9 cellular contexts compared by ENCODE assay signal in genomic region chr3:186967686-186968085, GRCh38. TPM values are rescaled to one million over a fixed set of nuclear protein-coding genes. Genes with fewer than 3 reads are reported as not detected.
DNase-seq lines count a peak whose midpoint lies in the region; ATAC-seq and TF ChIP-seq lines count a peak whose summit lies in the region.
"Had no signal": no experiment of that assay in that cellular context is flagged by ENCODE, and none has a peak within 500 bp of the region (broad histone marks: within the 10 kb centered on the region; RNA-seq: fewer than 3 reads in every experiment).

No MANE protein-coding gene starts in this region.

- no peak for DNase-seq in activated naive CD4-positive, alpha-beta T cell treated with Interleukin-2 at 50 U/mL for 16 hours
- DNase-seq in left lung = no peak
- DNase-seq in upper lobe of right lung = no peak
- no peak for DNase-seq in posterior vena cava (ENCODE audit: low spot score)
- no peak for DNase-seq in type B pancreatic cell (ENCODE audit: extremely low spot score, unreplicated experiment)
- DNase-seq: NCI-H2171 treated with DMSO at 0.1 percent for 48 hours had no signal

- peaks cover 0 to 42% of the 10 kb centered on the region in 2 donors for H3K4me1 ChIP-seq in left lung
- peaks cover 23% of the 10 kb centered on the region for H3K4me1 ChIP-seq in upper lobe of right lung

- H3K36me3 ChIP-seq in left lung (peaks cover 0 to 45% of the 10 kb centered on the region in 2 donors), upper lobe of right lung (peaks cover 19% of the 10 kb centered on the region)

- TF ChIP-seq CTCF in left lung (IDR thresholded peaks at IDR 0.05) (no peak), upper lobe of right lung (IDR thresholded peaks at IDR 0.05) (no peak), type B pancreatic cell (conservative IDR thresholded peaks at IDR 0.05) (no peak)

- H3K4me1 Mint-ChIP-seq in activated naive CD4-positive, alpha-beta T cell treated with anti-CD3 and anti-CD28 coated beads, Interleukin-2, amount 50 U/mL, for 24 hours = peaks cover 53% of the 10 kb centered on the region
- peaks cover 27% of the 10 kb centered on the region for H3K4me1 Mint-ChIP-seq in activated naive CD8-positive, alpha-beta T cell (ENCODE audit: low read depth)
- no peaks in the 10 kb centered on the region for H3K4me1 Mint-ChIP-seq in type B pancreatic cell (ENCODE audit: unreplicated experiment)

- no peaks in the 10 kb centered on the region for H3K27me3 ChIP-seq in left lung
- no peaks in the 10 kb centered on the region for H3K27me3 ChIP-seq in upper lobe of right lung

- peak; percentile 13 for ATAC-seq in left lung
- peak; percentile 45 for ATAC-seq in upper lobe of right lung
- ATAC-seq in GM21447 (IDR thresholded peaks at IDR 0.05; ENCODE audit: unreplicated experiment) = no peak

- intact Hi-C loops in left lung (cut with DNase I) = no loop called here
- intact Hi-C loops in upper lobe of right lung (cut with DNase I) = no loop called here
- intact Hi-C loops in posterior vena cava (cut with DNase I) = no loop called here

- H3K27ac Mint-ChIP-seq in activated naive CD4-positive, alpha-beta T cell treated with anti-CD3 and anti-CD28 coated beads, Interleukin-2, amount 50 U/mL, for 24 hours = peak overlapping the region; percentile 65
- H3K27ac Mint-ChIP-seq in activated naive CD8-positive, alpha-beta T cell = peak overlapping the region; percentile 61
- H3K27ac Mint-ChIP-seq in type B pancreatic cell = no peak overlapping the region

- H3K9me3 ChIP-seq in left lung = no peaks in the 10 kb centered on the region
- H3K9me3 ChIP-seq in upper lobe of right lung = no peaks in the 10 kb centered on the region

- peaks cover 13% of the 10 kb centered on the region for H3K36me3 Mint-ChIP-seq in activated naive CD4-positive, alpha-beta T cell treated with anti-CD3 and anti-CD28 coated beads, Interleukin-2, amount 50 U/mL, for 24 hours
- peaks cover 15% of the 10 kb centered on the region for H3K36me3 Mint-ChIP-seq in activated naive CD8-positive, alpha-beta T cell
- peaks cover 11% of the 10 kb centered on the region for H3K36me3 Mint-ChIP-seq in type B pancreatic cell

- no peak overlapping the region for H3K4me3 Mint-ChIP-seq in activated naive CD4-positive, alpha-beta T cell treated with anti-CD3 and anti-CD28 coated beads, Interleukin-2, amount 50 U/mL, for 24 hours
- no peak overlapping the region for H3K4me3 Mint-ChIP-seq in activated naive CD8-positive, alpha-beta T cell
- H3K4me3 Mint-ChIP-seq in type B pancreatic cell = no peak overlapping the region

- H3K9me3 Mint-ChIP-seq in activated naive CD4-positive, alpha-beta T cell treated with anti-CD3 and anti-CD28 coated beads, Interleukin-2, amount 50 U/mL, for 24 hours = no peaks in the 10 kb centered on the region
- no peaks in the 10 kb centered on the region for H3K9me3 Mint-ChIP-seq in activated naive CD8-positive, alpha-beta T cell (ENCODE audit: low read depth)
- no peaks in the 10 kb centered on the region for H3K9me3 Mint-ChIP-seq in type B pancreatic cell

- H3K4me3 ChIP-seq in left lung (no peak overlapping the region), upper lobe of right lung (no peak overlapping the region)

- H3K27me3 Mint-ChIP-seq in activated naive CD4-positive, alpha-beta T cell treated with anti-CD3 and anti-CD28 coated beads, Interleukin-2, amount 50 U/mL, for 24 hours = no peaks in the 10 kb centered on the region
- no peaks in the 10 kb centered on the region for H3K27me3 Mint-ChIP-seq in activated naive CD8-positive, alpha-beta T cell
- H3K27me3 Mint-ChIP-seq in type B pancreatic cell = no peaks in the 10 kb centered on the region

- H3K27ac ChIP-seq in left lung (peak overlapping the region; percentile 13 to 48), upper lobe of right lung (no peak overlapping the region)

RNA-seq across cellular contexts. Expression of gene ST6GAL1, which starts 37.4 kb away (rescaled TPM):
- total RNA-seq in left lung (100 to 1,000 TPM in 1 of 2 donors, 10 to 100 TPM in 1; 49.9 to 132 TPM), upper lobe of right lung (116 TPM), posterior vena cava (10 to 100 TPM; 41.9 to 53.3 TPM), type B pancreatic cell (ENCODE audit: low replicate concordance) (22.3 and 51.8 TPM in 2 replicates)
